ENCODE assay signal across 7 cellular contexts in genomic region chr14:68792830-68793733, GRCh38. TPM values are rescaled to one million over a fixed set of nuclear protein-coding genes. Genes with fewer than 3 reads are reported as not detected.
DNase-seq lines count a peak whose midpoint lies in the region; ATAC-seq, FAIRE-seq and TF ChIP-seq lines count a peak whose summit lies in the region.

TSS of gene ZFP36L1 (minus strand) at chr14:68793067. CDS start at chr14:68792938, 129 bp downstream.

- H2AFZ ChIP-seq in OCI-LY1 (ENCODE audit: low read length): no peak within 1 kb of the TSS

- H3K9me2 ChIP-seq in OCI-LY1 (ENCODE audit: low read depth, low read length): no peaks in the 10 kb centered on the region

- peak within 1 kb of the TSS; percentile 96 for H3K4me2 ChIP-seq in OCI-LY1 (ENCODE audit: low read length)

- H3K9me3 ChIP-seq in OCI-LY1 (ENCODE audit: low read length) (no peaks in the 10 kb centered on the region), mucosa of descending colon (no peaks in the 10 kb centered on the region)

- H3K27ac ChIP-seq in OCI-LY1 (ENCODE audit: low read depth, low read length, poor library complexity, severe bottlenecking): peak within 1 kb of the TSS; percentile 98

- peak; percentile 35 for ATAC-seq in HG03060 (IDR thresholded peaks at IDR 0.05; ENCODE audit: low read depth, unreplicated experiment)
- peak; percentile 61 for ATAC-seq in mucosa of descending colon

- intact Hi-C loops in mucosa of descending colon (cut with DNase I, micrococcal nuclease): loop anchor here in 1 of 2 donors (5.0 to 10.0 kb wide), 2 partner anchors 398 to 546 kb away; no protein-coding TSS in a partner anchor

- peaks cover 65% of the 10 kb centered on the region for H3K4me1 ChIP-seq in OCI-LY1 (ENCODE audit: insufficient read depth, low read length, severe bottlenecking)
- H3K4me1 ChIP-seq in mucosa of descending colon (ENCODE audit: low read depth): peaks cover 13% of the 10 kb centered on the region

- H3K36me3 ChIP-seq in OCI-LY1 (ENCODE audit: insufficient read depth, low read length) (peaks cover 42% of the 10 kb centered on the region), mucosa of descending colon (ENCODE audit: low read depth) (no peaks in the 10 kb centered on the region)

- no peaks in the 10 kb centered on the region for H4K20me1 ChIP-seq in OCI-LY1 (ENCODE audit: insufficient read depth, low read length)

- H3F3A ChIP-seq in OCI-LY1 (ENCODE audit: insufficient read depth, low read length): 0 out of 2 replicates have a peak, but pooled peaks cover 7% of the 10 kb centered on the region

- H3K79me2 ChIP-seq in OCI-LY1 (ENCODE audit: insufficient read depth, low read length): peaks cover 29% of the 10 kb centered on the region

- DNase-seq in GM18507 (ENCODE audit: extremely low spot score, insufficient read length, low read depth) (peak; percentile 78), activated T-cell treated with anti-CD3 and anti-CD28 coated beads for 48 hours (ENCODE audit: low read depth) (peak; percentile 82), epithelial cell of esophagus (ENCODE audit: low read depth) (peak; percentile 96), mucosa of descending colon (peak; percentile 94 to 96 (median 96))
- peak; percentile 78 to 79 for DNase-seq in stimulated activated CD8-positive, alpha-beta memory T cell treated with anti-CD3 and anti-CD28 coated beads, Interleukin-2, amount 100 ng/mL, for 48 hours (ENCODE audit: low read depth in 2 of 2)

- H3K9ac ChIP-seq in OCI-LY1 (ENCODE audit: low read length): peak within 1 kb of the TSS; percentile 96

- TF ChIP-seq CTCF in OCI-LY1 (IDR thresholded peaks at IDR 0.05; ENCODE audit: low read length) (no peak), epithelial cell of esophagus (IDR thresholded peaks at IDR 0.05; ENCODE audit: insufficient read depth, low read depth, low read length, missing control alignments) (no peak), mucosa of descending colon (IDR thresholded peaks at IDR 0.05) (no peak)

- peak within 1 kb of the TSS; percentile 84 for H3K4me3 ChIP-seq in OCI-LY1 (ENCODE audit: low read depth, low read length, poor library complexity, severe bottlenecking)
- H3K4me3 ChIP-seq in epithelial cell of esophagus (ENCODE audit: low read length): peak within 1 kb of the TSS; percentile 99
- H3K4me3 ChIP-seq in mucosa of descending colon: peak within 1 kb of the TSS; percentile 76

- peak; percentile 90 for FAIRE-seq in GM18507 (lab: Jason Lieb, UNC)

- no peaks in the 10 kb centered on the region for H3K27me3 ChIP-seq in OCI-LY1 (ENCODE audit: insufficient read depth, low read length)

RNA-seq across cellular contexts. Expression of gene ZFP36L1, which starts in this region (rescaled TPM):
- total RNA-seq in mucosa of descending colon: 100 to 1,000 TPM in 2 of 3 donors, 10 to 100 TPM in 1; 79.8 to 472 (median 103) TPM

Comparison
In these comparisons a context has a peak if more than half of its experiments do, and no peak if none do; other contexts are left out.
1. Peak in every context shown above with its lines: DNase-seq, ATAC-seq, H3K4me3 ChIP-seq and H3K27ac ChIP-seq.